Comparison of ENCODE assay signal across 9 cellular contexts in the genomic region with DNA sequence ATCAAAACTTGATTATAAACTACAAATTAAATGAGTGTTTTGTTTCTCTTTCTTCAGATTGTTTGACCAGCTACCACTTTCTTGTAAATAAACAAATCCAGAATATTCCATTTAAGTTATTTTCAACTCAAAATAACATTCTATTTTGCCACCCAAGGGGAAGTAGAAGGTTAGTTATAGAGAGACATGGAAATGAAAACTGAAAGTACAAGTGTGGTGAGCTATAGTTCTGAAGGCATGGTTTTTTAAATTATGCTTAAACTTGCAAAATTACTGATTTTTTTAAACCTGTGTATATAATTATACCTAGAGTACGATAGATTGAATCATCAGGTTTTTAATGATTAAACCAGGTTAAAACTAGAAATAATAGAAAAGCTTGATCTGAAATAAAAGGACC.
DNase-seq lines count a peak whose midpoint lies in the region; ATAC-seq and TF ChIP-seq lines count a peak whose summit lies in the region.
"Had no signal": no experiment of that assay in that cellular context is flagged by ENCODE, and none has a peak within 500 bp of the region (broad histone marks: within the 10 kb centered on the region; RNA-seq: fewer than 3 reads in every experiment).

No MANE protein-coding gene starts in this region.

- H3K9me3 Mint-ChIP-seq in activated naive CD8-positive, alpha-beta T cell treated with anti-CD3 and anti-CD28 coated beads, Interleukin-2, amount 10 ng/mL, durations not matched to agents 7 days and 5 days = no peaks in the 10 kb centered on the region
- no peaks in the 10 kb centered on the region for H3K9me3 Mint-ChIP-seq in activated naive CD8-positive, alpha-beta T cell treated with anti-CD3 and anti-CD28 coated beads for 36 hours
- H3K9me3 Mint-ChIP-seq: activated CD4-positive, alpha-beta T cell treated with anti-CD3 and anti-CD28 coated beads, Interleukin-2, amount 10 ng/mL, durations not matched to agents 24 days and 14 days had no signal

- H3K9ac ChIP-seq in subcutaneous abdominal adipose tissue (ENCODE audit: low read length in 5 of 5) = no peak overlapping the region

- no peak for TF ChIP-seq POLR2A in erythroblast (IDR thresholded peaks at IDR 0.05; ENCODE audit: low read length)

- no peaks in the 10 kb centered on the region for H3K9me3 ChIP-seq in subcutaneous abdominal adipose tissue (ENCODE audit: control insufficient read depth in 5 of 5, low read length in 5 of 5)

- no peaks in the 10 kb centered on the region for H3K36me3 ChIP-seq in subcutaneous abdominal adipose tissue (ENCODE audit: control insufficient read depth in 5 of 5, insufficient read depth in 5 of 5, low read length in 5 of 5)

- H3K36me3 Mint-ChIP-seq in activated naive CD8-positive, alpha-beta T cell treated with anti-CD3 and anti-CD28 coated beads, Interleukin-2, amount 10 ng/mL, durations not matched to agents 7 days and 5 days = peaks cover 5% of the 10 kb centered on the region
- H3K36me3 Mint-ChIP-seq in activated naive CD8-positive, alpha-beta T cell treated with anti-CD3 and anti-CD28 coated beads for 36 hours = no peaks in the 10 kb centered on the region

- DNase-seq in activated naive CD8-positive, alpha-beta T cell treated with anti-CD3 and anti-CD28 coated beads, Interleukin-2, amount 10 ng/mL, durations not matched to agents 7 days and 5 days = no peak
- DNase-seq in activated naive CD8-positive, alpha-beta T cell treated with anti-CD3 and anti-CD28 coated beads for 36 hours = no peak
- DNase-seq in MV-4-11 (lab: John Stamatoyannopoulos, UW) (peak; percentile 43), erythroblast (lab: John Stamatoyannopoulos, UW) (no peak), T-helper 9 cell (no peak), A172 (ENCODE audit: low spot score) (no peak)
- DNase-seq: activated CD4-positive, alpha-beta T cell treated with anti-CD3 and anti-CD28 coated beads, Interleukin-2, amount 10 ng/mL, durations not matched to agents 24 days and 14 days had no signal

- H3K27ac ChIP-seq in subcutaneous abdominal adipose tissue (ENCODE audit: low read depth, low read length) = no peak overlapping the region

- ATAC-seq in activated naive CD8-positive, alpha-beta T cell treated with anti-CD3 and anti-CD28 coated beads, Interleukin-2, amount 10 ng/mL, durations not matched to agents 7 days and 5 days (ENCODE audit: low read depth) = peak; percentile 52
- peak; percentile 54 for ATAC-seq in HG02840 (IDR thresholded peaks at IDR 0.05; ENCODE audit: low FRiP score, unreplicated experiment)

- H3K27me3 Mint-ChIP-seq in activated naive CD8-positive, alpha-beta T cell treated with anti-CD3 and anti-CD28 coated beads, Interleukin-2, amount 10 ng/mL, durations not matched to agents 7 days and 5 days = no peaks in the 10 kb centered on the region
- H3K27me3 Mint-ChIP-seq in activated naive CD8-positive, alpha-beta T cell treated with anti-CD3 and anti-CD28 coated beads for 36 hours = no peaks in the 10 kb centered on the region
- H3K27me3 Mint-ChIP-seq: activated CD4-positive, alpha-beta T cell treated with anti-CD3 and anti-CD28 coated beads, Interleukin-2, amount 10 ng/mL, durations not matched to agents 24 days and 14 days had no signal

- no peaks in the 10 kb centered on the region for H3K27me3 ChIP-seq in subcutaneous abdominal adipose tissue (ENCODE audit: control insufficient read depth in 5 of 5, insufficient read depth in 4 of 5, low read length in 5 of 5)

- peaks cover 11% of the 10 kb centered on the region for H3K4me1 Mint-ChIP-seq in activated naive CD8-positive, alpha-beta T cell treated with anti-CD3 and anti-CD28 coated beads, Interleukin-2, amount 10 ng/mL, durations not matched to agents 7 days and 5 days
- peaks cover 10% of the 10 kb centered on the region for H3K4me1 Mint-ChIP-seq in activated naive CD8-positive, alpha-beta T cell treated with anti-CD3 and anti-CD28 coated beads for 36 hours

- H3K27ac Mint-ChIP-seq in activated naive CD8-positive, alpha-beta T cell treated with anti-CD3 and anti-CD28 coated beads, Interleukin-2, amount 10 ng/mL, durations not matched to agents 7 days and 5 days = no peak overlapping the region
- H3K27ac Mint-ChIP-seq in activated naive CD8-positive, alpha-beta T cell treated with anti-CD3 and anti-CD28 coated beads for 36 hours = no peak overlapping the region
- H3K27ac Mint-ChIP-seq: activated CD4-positive, alpha-beta T cell treated with anti-CD3 and anti-CD28 coated beads, Interleukin-2, amount 10 ng/mL, durations not matched to agents 24 days and 14 days had no signal

- POLR2A ChIA-PET in activated naive CD8-positive, alpha-beta T cell treated with anti-CD3 and anti-CD28 coated beads, Interleukin-2, amount 10 ng/mL, durations not matched to agents 7 days and 5 days (lab: Charles Lee) = no interaction called here

- H3K4me3 ChIP-seq in subcutaneous abdominal adipose tissue (ENCODE audit: low read depth in 1 of 5, low read length in 5 of 5) = peak overlapping the region in 4 of 5 donors; percentile 3 to 33 (median 15)

- H3K4me3 Mint-ChIP-seq in activated naive CD8-positive, alpha-beta T cell treated with anti-CD3 and anti-CD28 coated beads, Interleukin-2, amount 10 ng/mL, durations not matched to agents 7 days and 5 days = peak overlapping the region; percentile 23
- no peak overlapping the region for H3K4me3 Mint-ChIP-seq in activated naive CD8-positive, alpha-beta T cell treated with anti-CD3 and anti-CD28 coated beads for 36 hours
- H3K4me3 Mint-ChIP-seq: activated CD4-positive, alpha-beta T cell treated with anti-CD3 and anti-CD28 coated beads, Interleukin-2, amount 10 ng/mL, durations not matched to agents 24 days and 14 days had no signal

- H3K4me1 ChIP-seq in subcutaneous abdominal adipose tissue (ENCODE audit: control insufficient read depth in 5 of 5, insufficient read depth in 5 of 5, low read length in 5 of 5) = peaks cover 0 to 9% (median 7%) of the 10 kb centered on the region in 5 donors
